Comparison of ENCODE assay signal across 8 cellular contexts in genomic region chr1:227437495-227438008, GRCh38.
A peak's percentile ranks its signal among the peaks of the same experiment; 100 is the strongest.
DNase-seq lines count a peak whose midpoint lies in the region; ATAC-seq and TF ChIP-seq lines count a peak whose summit lies in the region.

No MANE protein-coding gene starts in this region.

- H3K4me3 Mint-ChIP-seq in memory B cell (no peak overlapping the region), endothelial cell (ENCODE audit: unreplicated experiment) (no peak overlapping the region)

- H3K9me3 Mint-ChIP-seq in memory B cell = no peaks in the 10 kb centered on the region
- H3K9me3 Mint-ChIP-seq in endothelial cell (ENCODE audit: unreplicated experiment) = no peaks in the 10 kb centered on the region

- peak overlapping the region; percentile 48 for H3K4me3 ChIP-seq in choroid plexus epithelial cell (ENCODE audit: low read depth, low read length)
- no peak overlapping the region for H3K4me3 ChIP-seq in effector memory CD4-positive, alpha-beta T cell (ENCODE audit: insufficient read depth, low read depth, low read length, poor library complexity, severe bottlenecking)

- H3K4me1 Mint-ChIP-seq in memory B cell (no peaks in the 10 kb centered on the region), endothelial cell (ENCODE audit: unreplicated experiment) (peaks cover 48% of the 10 kb centered on the region)

- no peaks in the 10 kb centered on the region for H3K36me3 ChIP-seq in effector memory CD4-positive, alpha-beta T cell (ENCODE audit: control insufficient read depth, insufficient read depth, low read length)

- no peak overlapping the region for H3K27ac Mint-ChIP-seq in memory B cell
- no peak overlapping the region for H3K27ac Mint-ChIP-seq in endothelial cell (ENCODE audit: unreplicated experiment)

- no peaks in the 10 kb centered on the region for H3K4me1 ChIP-seq in effector memory CD4-positive, alpha-beta T cell (ENCODE audit: control insufficient read depth, insufficient read depth, low read length, poor library complexity, severe bottlenecking)

- no peaks in the 10 kb centered on the region for H3K36me3 Mint-ChIP-seq in memory B cell
- no peaks in the 10 kb centered on the region for H3K36me3 Mint-ChIP-seq in endothelial cell (ENCODE audit: low read depth, unreplicated experiment)

- peak; percentile 71 for DNase-seq in A172 (ENCODE audit: low spot score)
- peak; percentile 27 for DNase-seq in GM20000 (ENCODE audit: low spot score)
- DNase-seq in NCI-H526 (lab: John Stamatoyannopoulos, UW) = peak; percentile 7 to 43
- DNase-seq in choroid plexus epithelial cell (ENCODE audit: low read depth) = peak; percentile 79
- DNase-seq in memory B cell (ENCODE audit: low spot score in 2 of 2) = no peak
- DNase-seq in effector memory CD4-positive, alpha-beta T cell = no peak
- DNase-seq in T-helper 9 cell = no peak
- DNase-seq in endothelial cell (ENCODE audit: low spot score) = no peak

- peaks cover 14% of the 10 kb centered on the region for H3K27me3 Mint-ChIP-seq in memory B cell
- H3K27me3 Mint-ChIP-seq in endothelial cell (ENCODE audit: unreplicated experiment) = peaks cover 7% of the 10 kb centered on the region

- ATAC-seq in memory B cell (ENCODE audit: low read depth) = peak; percentile 32

- H3K27ac ChIP-seq in effector memory CD4-positive, alpha-beta T cell (ENCODE audit: insufficient read depth, low read length, poor library complexity, severe bottlenecking) = no peak overlapping the region

- peaks cover 4% of the 10 kb centered on the region for H3K27me3 ChIP-seq in effector memory CD4-positive, alpha-beta T cell (replicated peaks; ENCODE audit: control insufficient read depth, insufficient read depth, low read length, poor library complexity, severe bottlenecking)

- H3K9me3 ChIP-seq in effector memory CD4-positive, alpha-beta T cell (ENCODE audit: control insufficient read depth, low read length) = no peaks in the 10 kb centered on the region

- no peak for TF ChIP-seq CTCF in GM20000 (IDR thresholded peaks at IDR 0.05; ENCODE audit: extremely low read depth, missing control alignments)
- peak; percentile 52 for TF ChIP-seq CTCF in choroid plexus epithelial cell (conservative IDR thresholded peaks at IDR 0.05; ENCODE audit: low read depth, low read length)
- no peak for TF ChIP-seq CTCF in endothelial cell (IDR thresholded peaks at IDR 0.05; ENCODE audit: unreplicated experiment)

Comparison
In these comparisons a context has a peak if more than half of its experiments do, and no peak if none do; other contexts are left out.
1. DNase-seq: peak in A172 (single experiment), GM20000 (single experiment), NCI-H526 (2 of 2) and choroid plexus epithelial cell (single experiment); none in memory B cell (0 of 2), effector memory CD4-positive, alpha-beta T cell (0 of 3), T-helper 9 cell (single experiment) and endothelial cell (single experiment).